ENCODE assay signal across 22 cellular contexts in genomic region chr17:77358801-77359716, GRCh38.
DNase-seq lines count a peak whose midpoint lies in the region; ATAC-seq and TF ChIP-seq lines count a peak whose summit lies in the region.
"Had no signal": no experiment of that assay in that cellular context is flagged by ENCODE, and none has a peak within 500 bp of the region (broad histone marks: within the 10 kb centered on the region; RNA-seq: fewer than 3 reads in every experiment).

No MANE protein-coding gene starts in this region.

- H3K4me1 Mint-ChIP-seq in nephron (peaks cover 56% of the 10 kb centered on the region), immature natural killer cell (peaks cover 8 to 24% of the 10 kb centered on the region in 2 donors)

- no peaks in the 10 kb centered on the region for H3K27me3 ChIP-seq in right atrium auricular region
- no peaks in the 10 kb centered on the region for H3K27me3 ChIP-seq in colonic mucosa
- H3K27me3 ChIP-seq: neutrophil, suprapubic skin had no signal

- no peak overlapping the region for H3K9ac ChIP-seq in colonic mucosa (ENCODE audit: low read depth in 2 of 2, low read length in 2 of 2)

- H3K27me3 Mint-ChIP-seq in nephron (ENCODE audit: low read depth) (peaks cover 4% of the 10 kb centered on the region), immature natural killer cell (ENCODE audit: low read depth in 3 of 3) (peaks cover 20 to 36% (median 28%) of the 10 kb centered on the region in 3 donors)
- H3K27me3 Mint-ChIP-seq: dendritic cell treated with granulocyte-macrophage colony-stimulating factor and Interleukin-4, amounts not matched to agents 40 ng/mL and 50 ng/mL, for 4 days had no signal

- no peaks in the 10 kb centered on the region for H3K36me3 ChIP-seq in right atrium auricular region
- H3K36me3 ChIP-seq in colonic mucosa: no peaks in the 10 kb centered on the region
- H3K36me3 ChIP-seq: neutrophil, suprapubic skin had no signal

- intact Hi-C loops in Right ventricle myocardium superior (cut with DNase I): no loop called here
- intact Hi-C loops in colonic mucosa (cut with DNase I): no loop called here

- H3K9me3 ChIP-seq in right atrium auricular region (no peaks in the 10 kb centered on the region), colonic mucosa (no peaks in the 10 kb centered on the region)
- H3K9me3 ChIP-seq: neutrophil, psoas muscle, suprapubic skin had no signal

- H3K27ac Mint-ChIP-seq in nephron: peak overlapping the region; percentile 8 to 68 (median 61)
- H3K27ac Mint-ChIP-seq in immature natural killer cell: no peak overlapping the region
- H3K27ac Mint-ChIP-seq: dendritic cell treated with granulocyte-macrophage colony-stimulating factor and Interleukin-4, amounts not matched to agents 40 ng/mL and 50 ng/mL, for 4 days; T-helper 1 cell treated with Interleukin-12 subunit alpha and Interleukin-12 subunit beta and Interleukin-4 antibody, amounts not matched to agents 30 μg/mL and 1 μg/mL, for 36 hours had no signal

- H3K27ac ChIP-seq in right atrium auricular region: no peak overlapping the region
- H3K27ac ChIP-seq in colonic mucosa: no peak overlapping the region
- H3K27ac ChIP-seq: HL-60, neutrophil, psoas muscle, skin epidermis, suprapubic skin had no signal

- H3K4me1 ChIP-seq in right atrium auricular region: peaks cover 0 to 14% of the 10 kb centered on the region in 2 donors
- no peaks in the 10 kb centered on the region for H3K4me1 ChIP-seq in colonic mucosa

- TF ChIP-seq CTCF in right atrium auricular region (IDR thresholded peaks at IDR 0.05) (no peak), colonic mucosa (IDR thresholded peaks at IDR 0.05) (no peak), nephron (IDR thresholded peaks at IDR 0.05; ENCODE audit: unreplicated experiment in 3 of 3) (no peak)

- H3K9me3 Mint-ChIP-seq in nephron: no peaks in the 10 kb centered on the region
- peaks cover 0 to 2% (median 0%) of the 10 kb centered on the region in 6 donors for H3K9me3 Mint-ChIP-seq in immature natural killer cell
- H3K9me3 Mint-ChIP-seq: dendritic cell treated with granulocyte-macrophage colony-stimulating factor and Interleukin-4, amounts not matched to agents 40 ng/mL and 50 ng/mL, for 4 days; T-helper 1 cell treated with Interleukin-12 subunit alpha and Interleukin-12 subunit beta and Interleukin-4 antibody, amounts not matched to agents 30 μg/mL and 1 μg/mL, for 36 hours had no signal

- H3K4me3 ChIP-seq in right atrium auricular region (no peak overlapping the region), colonic mucosa (no peak overlapping the region)
- H3K4me3 ChIP-seq: psoas muscle, skin epidermis, suprapubic skin had no signal

- H3K36me3 Mint-ChIP-seq in nephron (ENCODE audit: low read depth) (no peaks in the 10 kb centered on the region), immature natural killer cell (no peaks in the 10 kb centered on the region)

- H3K4me3 Mint-ChIP-seq in nephron: no peak overlapping the region
- no peak overlapping the region for H3K4me3 Mint-ChIP-seq in immature natural killer cell
- H3K4me3 Mint-ChIP-seq: dendritic cell treated with granulocyte-macrophage colony-stimulating factor and Interleukin-4, amounts not matched to agents 40 ng/mL and 50 ng/mL, for 4 days; T-helper 1 cell treated with Interleukin-12 subunit alpha and Interleukin-12 subunit beta and Interleukin-4 antibody, amounts not matched to agents 30 μg/mL and 1 μg/mL, for 36 hours had no signal

- ATAC-seq in Right ventricle myocardium superior (ENCODE audit: poor library complexity): no peak
- ATAC-seq in HG03342 (IDR thresholded peaks at IDR 0.05; ENCODE audit: unreplicated experiment): no peak
- ATAC-seq: psoas muscle had no signal

- peak; percentile 34 for DNase-seq in right atrium auricular region (ENCODE audit: low spot score)
- no peak for DNase-seq in Right ventricle myocardium superior
- DNase-seq in colonic mucosa: peak; percentile 13
- peak; percentile 32 for DNase-seq in ureter (ENCODE audit: low spot score)
- no peak for DNase-seq in immature natural killer cell
- DNase-seq: activated CD4-positive, alpha-beta T cell treated with anti-CD3 and anti-CD28 coated beads for 4 hours; C1 segment of cervical spinal cord; DMS79 treated with DMSO at 0.1 percent for 48 hours; GOT3; NCI-H1105; NCI-H1930; NCI-H69; psoas muscle; stimulated activated CD4-positive, alpha-beta T cell treated with anti-CD3 and anti-CD28 coated beads, Interleukin-1b, Interleukin-23, amount 100 ng/mL, for 48 hours had no signal

Comparison
In these comparisons a context has a peak if more than half of its experiments do, and no peak if none do; other contexts are left out.
1. DNase-seq: peak in right atrium auricular region (single experiment), colonic mucosa (single experiment) and ureter (single experiment); none in Right ventricle myocardium superior (single experiment) and immature natural killer cell (0 of 3).
2. H3K27ac Mint-ChIP-seq: peak in nephron (3 of 3); none in immature natural killer cell (0 of 6).